In genomic region chr11:96052921-96053631, GRCh38 we compare ENCODE assay signal across 11 cellular contexts.
DNase-seq lines count a peak whose midpoint lies in the region; ATAC-seq and TF ChIP-seq lines count a peak whose summit lies in the region.
"Had no signal": no experiment of that assay in that cellular context is flagged by ENCODE, and none has a peak within 500 bp of the region (broad histone marks: within the 10 kb centered on the region; RNA-seq: fewer than 3 reads in every experiment).

No MANE protein-coding gene starts in this region.

- H3K36me3 ChIP-seq in PC-3 (ENCODE audit: low read depth, low read length) (no peaks in the 10 kb centered on the region), right lobe of liver (no peaks in the 10 kb centered on the region)

- POLR2A ChIA-PET in PC-3 (lab: Charles Lee; ENCODE audit: unreplicated experiment) = interaction anchor here (0.6 kb wide), 1 partner anchor 529 kb away, joined by 3 read pairs; no protein-coding TSS in a partner anchor

- WGBS in right lobe of liver (ENCODE audit: insufficient coverage, low coverage, low lambda C conversion rate, missing lambda C conversion rate) = 41% methylated on average over 2 of the region's 2 CpGs

- no peak overlapping the region for H2AFZ ChIP-seq in PC-3 (ENCODE audit: low read length)

- H3K9me3 ChIP-seq in PC-3 (ENCODE audit: low read length) (no peaks in the 10 kb centered on the region), right lobe of liver (no peaks in the 10 kb centered on the region)

- TF ChIP-seq CTCF in PC-3 (conservative IDR thresholded peaks at IDR 0.05; ENCODE audit: low read depth, low read length) = no peak
- TF ChIP-seq CTCF in right lobe of liver (IDR thresholded peaks at IDR 0.05) = no peak

- DNase-seq in D341Med (ENCODE audit: low spot score) (peak; percentile 22), PC-3 (peak; percentile 71), foreskin melanocyte (peak; percentile 65), right lobe of liver (no peak), NCI-H2107 (lab: John Stamatoyannopoulos, UW) (no peak), NCI-H1092 treated with DMSO at 0.1 percent for 48 hours (lab: John Stamatoyannopoulos, UW) (no peak)
- DNase-seq: dorsolateral prefrontal cortex; NCI-H187 treated with DMSO at 0.1 percent for 48 hours; stimulated activated CD4-positive, alpha-beta T cell treated with anti-CD3 and anti-CD28 coated beads, Interleukin-2, amount 100 ng/mL, for 48 hours had no signal

- H3K27ac ChIP-seq in PC-3 (ENCODE audit: low read length) (peak overlapping the region; percentile 2; the same call in 1 of the 2 replicates), right lobe of liver (no peak overlapping the region)
- H3K27ac ChIP-seq: dorsolateral prefrontal cortex had no signal

- intact Hi-C loops in PC-3 (cut with micrococcal nuclease) = loop anchor here (10.0 kb wide), 2 partner anchors 92 to 172 kb away; no protein-coding TSS in a partner anchor
- intact Hi-C loops in right lobe of liver (cut with DNase I) = no loop called here

- H4K20me1 ChIP-seq in PC-3 (ENCODE audit: low read length) = no peaks in the 10 kb centered on the region

- H3K79me2 ChIP-seq in PC-3 (ENCODE audit: low read length) = no peaks in the 10 kb centered on the region

- peak overlapping the region; percentile 7; the same call in 1 of the 2 replicates for H3K4me2 ChIP-seq in PC-3 (ENCODE audit: low read length)

- H3K27me3 ChIP-seq in PC-3 (ENCODE audit: low read length) = no peaks in the 10 kb centered on the region
- no peaks in the 10 kb centered on the region for H3K27me3 ChIP-seq in right lobe of liver
- H3K27me3 ChIP-seq: dorsolateral prefrontal cortex had no signal

- TF ChIP-seq POLR2A in right lobe of liver (IDR thresholded peaks at IDR 0.05) = no peak

- ATAC-seq in GM21381 (IDR thresholded peaks at IDR 0.05; ENCODE audit: unreplicated experiment) (peak; percentile 27), PC-3 (peak; percentile 52), right lobe of liver (no peak), GM18909 (IDR thresholded peaks at IDR 0.05; ENCODE audit: poor library complexity, unreplicated experiment) (no peak)

- CTCF ChIA-PET in PC-3 (lab: Charles Lee) = no interaction called here

- BruUV-seq in PC-3 (replicated peaks; lab: Mats Ljungman, UMichigan) = no TSS peak

- H3K4me1 ChIP-seq in PC-3 (ENCODE audit: insufficient read depth, low read length) (peaks cover 45% of the 10 kb centered on the region), right lobe of liver (no peaks in the 10 kb centered on the region)

- no peak overlapping the region for H3K9ac ChIP-seq in PC-3 (ENCODE audit: low read length)

- H3K4me3 ChIP-seq in PC-3 (ENCODE audit: low read length) = no peak overlapping the region
- no peak overlapping the region for H3K4me3 ChIP-seq in right lobe of liver
- H3K4me3 ChIP-seq: dorsolateral prefrontal cortex had no signal

- no peaks in the 10 kb centered on the region for H3K9me2 ChIP-seq in PC-3 (replicated peaks; ENCODE audit: low read length)

- no peaks in the 10 kb centered on the region for H3F3A ChIP-seq in PC-3 (ENCODE audit: low read length, unreplicated experiment)

Comparison
In these comparisons a context has a peak if more than half of its experiments do, and no peak if none do; other contexts are left out.
1. DNase-seq: peak in D341Med (single experiment), PC-3 (single experiment) and foreskin melanocyte (single experiment); none in right lobe of liver (0 of 3), NCI-H2107 (single experiment) and NCI-H1092 treated with DMSO at 0.1 percent for 48 hours (single experiment).
2. ATAC-seq: peak in GM21381 (single experiment) and PC-3 (single experiment); none in right lobe of liver (0 of 4) and GM18909 (single experiment).